In the genomic region with DNA sequence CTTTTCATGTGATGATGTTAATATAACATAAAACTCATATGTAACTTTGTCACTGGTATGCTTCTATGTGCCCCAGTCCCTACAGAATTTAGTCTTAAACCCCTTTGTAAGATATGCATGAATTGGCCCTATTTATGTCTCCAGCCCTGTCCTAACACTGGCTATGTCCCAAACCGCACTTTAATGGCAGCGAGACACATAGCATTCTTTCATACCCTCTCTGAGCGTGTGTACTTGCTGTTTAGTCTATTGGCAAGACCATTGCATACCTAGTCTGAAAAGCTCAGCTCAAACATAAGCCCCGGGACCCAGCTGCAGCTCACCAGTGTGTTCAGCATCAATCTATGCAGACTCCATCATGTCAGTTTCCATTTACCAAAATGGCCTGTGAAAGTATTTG, we compare ENCODE assay signal across 23 cellular contexts.
"Had no signal": no experiment of that assay in that cellular context is flagged by ENCODE, and none has a peak within 500 bp of the region (broad histone marks: within the 10 kb centered on the region; RNA-seq: fewer than 3 reads in every experiment).

No MANE protein-coding gene starts in this region.

- H3K4me3 Mint-ChIP-seq: dendritic cell treated with granulocyte-macrophage colony-stimulating factor and Interleukin-4, amounts not matched to agents 40 ng/mL and 50 ng/mL, for 4 days; effector memory CD8-positive, alpha-beta T cell; memory B cell; natural killer cell treated with Interleukin-12 subunit alpha and Interleukin-12 subunit beta and Interleukin-15 and Interleukin-18, amount 100 ng/mL, for 72 hours; neural progenitor cell; stimulated activated naive B cell treated with anti-CD40 and anti-IgM and Interleukin-4, amounts not matched to agents 10 μg/mL and 1 μg/mL and 100 μg/mL, for 72 hours; stimulated activated naive CD8-positive, alpha-beta T cell treated with anti-CD3 and anti-CD28 coated beads, Interleukin-15, amount 100 ng/mL, for 72 hours had no signal

- H3K9me3 Mint-ChIP-seq: dendritic cell treated with granulocyte-macrophage colony-stimulating factor and Interleukin-4, amounts not matched to agents 40 ng/mL and 50 ng/mL, for 4 days; neural progenitor cell; stimulated activated naive B cell treated with anti-CD40 and anti-IgM and Interleukin-4, amounts not matched to agents 10 μg/mL and 1 μg/mL and 100 μg/mL, for 72 hours; stimulated activated naive CD8-positive, alpha-beta T cell treated with anti-CD3 and anti-CD28 coated beads, Interleukin-15, amount 100 ng/mL, for 72 hours had no signal

- H3K27me3 Mint-ChIP-seq: dendritic cell treated with granulocyte-macrophage colony-stimulating factor and Interleukin-4, amounts not matched to agents 40 ng/mL and 50 ng/mL, for 4 days; effector memory CD8-positive, alpha-beta T cell; memory B cell; natural killer cell treated with Interleukin-12 subunit alpha and Interleukin-12 subunit beta and Interleukin-15 and Interleukin-18, amount 100 ng/mL, for 72 hours; stimulated activated naive B cell treated with anti-CD40 and anti-IgM and Interleukin-4, amounts not matched to agents 10 μg/mL and 1 μg/mL and 100 μg/mL, for 72 hours; stimulated activated naive CD8-positive, alpha-beta T cell treated with anti-CD3 and anti-CD28 coated beads, Interleukin-15, amount 100 ng/mL, for 72 hours had no signal

- H3K4me1 Mint-ChIP-seq: memory B cell; stimulated activated naive B cell treated with anti-CD40 and anti-IgM and Interleukin-4, amounts not matched to agents 10 μg/mL and 1 μg/mL and 100 μg/mL, for 72 hours; stimulated activated naive CD8-positive, alpha-beta T cell treated with anti-CD3 and anti-CD28 coated beads, Interleukin-15, amount 100 ng/mL, for 72 hours had no signal

- H3K36me3 Mint-ChIP-seq: memory B cell; natural killer cell treated with Interleukin-12 subunit alpha and Interleukin-12 subunit beta and Interleukin-15 and Interleukin-18, amount 100 ng/mL, for 72 hours; neural progenitor cell; stimulated activated naive B cell treated with anti-CD40 and anti-IgM and Interleukin-4, amounts not matched to agents 10 μg/mL and 1 μg/mL and 100 μg/mL, for 72 hours had no signal

- H3K4me3 ChIP-seq: esophagus squamous epithelium, hepatocyte, left ventricle myocardium inferior, lower lobe of right lung, neural progenitor cell, psoas muscle, right lobe of liver, thoracic aorta, transverse colon had no signal

- H3K27ac Mint-ChIP-seq: dendritic cell treated with granulocyte-macrophage colony-stimulating factor and Interleukin-4, amounts not matched to agents 40 ng/mL and 50 ng/mL, for 4 days; effector memory CD8-positive, alpha-beta T cell; memory B cell; natural killer cell treated with Interleukin-12 subunit alpha and Interleukin-12 subunit beta and Interleukin-15 and Interleukin-18, amount 100 ng/mL, for 72 hours; neural progenitor cell; stimulated activated naive B cell treated with anti-CD40 and anti-IgM and Interleukin-4, amounts not matched to agents 10 μg/mL and 1 μg/mL and 100 μg/mL, for 72 hours; stimulated activated naive CD8-positive, alpha-beta T cell treated with anti-CD3 and anti-CD28 coated beads, Interleukin-15, amount 100 ng/mL, for 72 hours had no signal

- DNase-seq: effector memory CD8-positive, alpha-beta T cell; esophagus squamous epithelium; foreskin fibroblast; head of caudate nucleus; kidney; left cardiac atrium; left ventricle myocardium inferior; lower lobe of right lung; midbrain; occipital lobe; psoas muscle; retina; right lobe of liver; stimulated activated CD4-positive, alpha-beta T cell treated with anti-CD3 and anti-CD28 coated beads, Interleukin-4, amount 100 ng/mL, for 1 hour; stimulated activated naive B cell treated with anti-CD40 and anti-IgM and Interleukin-4, amounts not matched to agents 10 μg/mL and 1 μg/mL and 100 μg/mL, for 72 hours; stimulated activated naive CD8-positive, alpha-beta T cell treated with anti-CD3 and anti-CD28 coated beads, Interleukin-15, amount 100 ng/mL, for 72 hours; transverse colon had no signal

- ATAC-seq: effector memory CD8-positive, alpha-beta T cell; left cardiac atrium; lower lobe of right lung; natural killer cell treated with Interleukin-12 subunit alpha and Interleukin-12 subunit beta and Interleukin-15 and Interleukin-18, amount 100 ng/mL, for 72 hours; psoas muscle; right lobe of liver; stimulated activated naive B cell treated with anti-CD40 and anti-IgM and Interleukin-4, amounts not matched to agents 10 μg/mL and 1 μg/mL and 100 μg/mL, for 72 hours; stimulated activated naive CD8-positive, alpha-beta T cell treated with anti-CD3 and anti-CD28 coated beads, Interleukin-15, amount 100 ng/mL, for 72 hours had no signal
